In the genomic region with DNA sequence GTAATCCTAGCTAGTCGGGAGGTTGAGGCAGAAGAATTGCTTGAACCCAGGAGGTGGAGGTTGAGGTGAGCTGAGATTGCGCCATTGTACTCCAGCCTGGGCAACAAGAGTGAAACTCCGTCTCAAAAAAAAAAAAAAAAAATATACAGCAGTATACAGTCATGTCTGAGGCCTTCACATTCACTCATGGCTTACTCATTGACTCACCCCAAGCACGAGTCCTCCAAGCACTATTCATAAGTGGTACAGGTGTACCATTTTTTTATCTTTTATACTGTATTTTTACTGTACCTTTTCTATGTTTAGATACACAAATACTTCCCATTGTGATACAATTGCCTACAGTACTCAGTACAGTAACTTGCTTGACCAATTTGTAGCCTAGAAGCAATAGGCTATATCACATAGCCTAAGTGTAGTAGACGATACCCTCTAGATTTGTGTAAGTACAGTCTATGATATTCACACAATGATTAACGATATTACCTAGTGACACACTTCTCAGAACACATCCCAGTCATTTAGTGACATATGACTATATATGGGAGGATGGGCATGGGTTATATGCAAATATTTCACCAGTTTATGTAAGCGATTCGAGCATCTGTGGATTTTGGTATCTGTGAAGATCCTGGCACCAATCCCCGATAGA, we compare ENCODE assay signal across 22 cellular contexts. TPM values are rescaled to one million over a fixed set of nuclear protein-coding genes. Genes with fewer than 3 reads are reported as not detected.
DNase-seq lines count a peak whose midpoint lies in the region; ATAC-seq and TF ChIP-seq lines count a peak whose summit lies in the region.
"Had no signal": no experiment of that assay in that cellular context is flagged by ENCODE, and none has a peak within 500 bp of the region (broad histone marks: within the 10 kb centered on the region; RNA-seq: fewer than 3 reads in every experiment).

No MANE protein-coding gene starts in this region.

- intact Hi-C loops in activated CD8-positive, alpha-beta T cell treated with anti-CD3 and anti-CD28 coated beads for 36 hours (cut with micrococcal nuclease): no loop called here

- H2AFZ ChIP-seq in OCI-LY3 (ENCODE audit: low read depth, low read length) (no peak overlapping the region), GM23338 (no peak overlapping the region)
- H2AFZ ChIP-seq: neural progenitor cell had no signal

- peaks cover 22% of the 10 kb centered on the region for H3K36me3 ChIP-seq in OCI-LY3 (replicated peaks; ENCODE audit: low read depth, low read length)
- H3K36me3 ChIP-seq in GM23338 (ENCODE audit: insufficient read depth): peaks cover 3% of the 10 kb centered on the region; the same call in 1 of the 2 replicates
- H3K36me3 ChIP-seq: neural progenitor cell had no signal

- TF ChIP-seq CTCF in activated CD8-positive, alpha-beta T cell treated with anti-CD3 and anti-CD28 coated beads for 36 hours (IDR thresholded peaks at IDR 0.05): no peak
- TF ChIP-seq CTCF in HFFc6 (IDR thresholded peaks at IDR 0.05) (no peak), OCI-LY3 (IDR thresholded peaks at IDR 0.05; ENCODE audit: low read depth, low read length) (no peak), foreskin keratinocyte (conservative IDR thresholded peaks at IDR 0.05) (no peak), GM23338 (conservative IDR thresholded peaks at IDR 0.05; ENCODE audit: low read depth in 2 of 2) (no peak)

- H3K4me1 ChIP-seq in OCI-LY3 (ENCODE audit: low read length) (peaks cover 19% of the 10 kb centered on the region), foreskin keratinocyte (no peaks in the 10 kb centered on the region), GM23338 (ENCODE audit: insufficient read depth) (no peaks in the 10 kb centered on the region)
- H3K4me1 ChIP-seq: vagina had no signal

- CTCF ChIA-PET in activated CD8-positive, alpha-beta T cell treated with anti-CD3 and anti-CD28 coated beads for 36 hours (lab: Charles Lee): interaction anchor here (1.4 kb wide), 1 partner anchor 575 kb away, joined by 3 read pairs; no protein-coding TSS in a partner anchor
- CTCF ChIA-PET in activated CD8-positive, alpha-beta T cell treated with anti-CD3 and anti-CD28 coated beads, Interleukin-2, amount 10 ng/mL, durations not matched to agents 7 days and 5 days (lab: Charles Lee): no interaction called here

- H3K4me3 Mint-ChIP-seq in activated CD8-positive, alpha-beta T cell treated with anti-CD3 and anti-CD28 coated beads for 36 hours: no peak overlapping the region
- no peak overlapping the region for H3K4me3 Mint-ChIP-seq in activated CD8-positive, alpha-beta T cell treated with anti-CD3 and anti-CD28 coated beads, Interleukin-2, amount 10 ng/mL, durations not matched to agents 7 days and 5 days
- H3K4me3 Mint-ChIP-seq in HFFc6 (no peak overlapping the region), GM23338 (no peak overlapping the region)
- H3K4me3 Mint-ChIP-seq: activated CD4-positive, alpha-beta T cell treated with anti-CD3 and anti-CD28 coated beads, Interleukin-2, amount 10 ng/mL, durations not matched to agents 7 days and 5 days; activated naive CD4-positive, alpha-beta T cell treated with anti-CD3 and anti-CD28 coated beads for 36 hours; effector memory CD8-positive, alpha-beta T cell; neural progenitor cell had no signal

- H3K27me3 Mint-ChIP-seq in activated CD8-positive, alpha-beta T cell treated with anti-CD3 and anti-CD28 coated beads for 36 hours: peaks cover 2% of the 10 kb centered on the region
- H3K27me3 Mint-ChIP-seq in activated CD8-positive, alpha-beta T cell treated with anti-CD3 and anti-CD28 coated beads, Interleukin-2, amount 10 ng/mL, durations not matched to agents 7 days and 5 days (ENCODE audit: low read depth): no peaks in the 10 kb centered on the region
- H3K27me3 Mint-ChIP-seq in HFFc6 (ENCODE audit: insufficient read depth) (no peaks in the 10 kb centered on the region), GM23338 (ENCODE audit: insufficient read depth, low read depth, poor library complexity) (no peaks in the 10 kb centered on the region)
- H3K27me3 Mint-ChIP-seq: activated CD4-positive, alpha-beta T cell treated with anti-CD3 and anti-CD28 coated beads, Interleukin-2, amount 10 ng/mL, durations not matched to agents 7 days and 5 days; effector memory CD8-positive, alpha-beta T cell had no signal

- no peak overlapping the region for H3K9ac ChIP-seq in OCI-LY3 (ENCODE audit: low read length)
- H3K9ac ChIP-seq: BLaER1 treated with 17β-estradiol and CSF1 and Interleukin-3, amounts not matched to agents 10 nM and 100 nM; neural progenitor cell had no signal

- no peaks in the 10 kb centered on the region for H3K9me2 ChIP-seq in GM23338 (ENCODE audit: insufficient read depth)

- no peaks in the 10 kb centered on the region for H3K9me3 Mint-ChIP-seq in activated CD8-positive, alpha-beta T cell treated with anti-CD3 and anti-CD28 coated beads for 36 hours
- H3K9me3 Mint-ChIP-seq in activated CD8-positive, alpha-beta T cell treated with anti-CD3 and anti-CD28 coated beads, Interleukin-2, amount 10 ng/mL, durations not matched to agents 7 days and 5 days (ENCODE audit: insufficient read depth): no peaks in the 10 kb centered on the region
- H3K9me3 Mint-ChIP-seq in HFFc6: no peaks in the 10 kb centered on the region
- H3K9me3 Mint-ChIP-seq in GM23338: no peaks in the 10 kb centered on the region
- H3K9me3 Mint-ChIP-seq: activated CD4-positive, alpha-beta T cell treated with anti-CD3 and anti-CD28 coated beads, Interleukin-2, amount 10 ng/mL, durations not matched to agents 7 days and 5 days; activated naive CD4-positive, alpha-beta T cell treated with anti-CD3 and anti-CD28 coated beads for 36 hours; effector memory CD8-positive, alpha-beta T cell; neural progenitor cell had no signal

- POLR2A ChIA-PET in activated CD8-positive, alpha-beta T cell treated with anti-CD3 and anti-CD28 coated beads for 36 hours (lab: Charles Lee): interaction anchor here (1.2 to 1.9 kb wide), 2 partner anchors 12 to 282 kb away, joined by 3 to 5 read pairs; a partner anchor contains a TSS
- POLR2A ChIA-PET in activated CD8-positive, alpha-beta T cell treated with anti-CD3 and anti-CD28 coated beads, Interleukin-2, amount 10 ng/mL, durations not matched to agents 7 days and 5 days (lab: Charles Lee): interaction anchor here (2.7 kb wide), 1 partner anchor 12 kb away, joined by 15 read pairs; a partner anchor contains a TSS

- H3K36me3 Mint-ChIP-seq in activated CD8-positive, alpha-beta T cell treated with anti-CD3 and anti-CD28 coated beads for 36 hours (ENCODE audit: low read depth): peaks cover 21% of the 10 kb centered on the region
- H3K36me3 Mint-ChIP-seq in activated CD8-positive, alpha-beta T cell treated with anti-CD3 and anti-CD28 coated beads, Interleukin-2, amount 10 ng/mL, durations not matched to agents 7 days and 5 days (ENCODE audit: low read depth): peaks cover 24% of the 10 kb centered on the region
- H3K36me3 Mint-ChIP-seq in HFFc6 (ENCODE audit: low read depth) (no peaks in the 10 kb centered on the region), GM23338 (ENCODE audit: low read depth) (peaks cover 14% of the 10 kb centered on the region)
- H3K36me3 Mint-ChIP-seq: neural progenitor cell had no signal

- H3K4me2 ChIP-seq in OCI-LY3 (ENCODE audit: low read length) (peak overlapping the region; percentile 40), GM23338 (no peak overlapping the region)
- H3K4me2 ChIP-seq: neural progenitor cell had no signal

- H3K4me3 ChIP-seq in OCI-LY3 (ENCODE audit: low read length) (no peak overlapping the region), GM23338 (no peak overlapping the region)
- H3K4me3 ChIP-seq: BLaER1 treated with 17β-estradiol and CSF1 and Interleukin-3, amounts not matched to agents 10 nM and 100 nM; mucosa of descending colon; neural progenitor cell; vagina had no signal

- no peaks in the 10 kb centered on the region for H3F3A ChIP-seq in GM23338 (replicated peaks; ENCODE audit: low read depth)

- no peaks in the 10 kb centered on the region for H4K20me1 ChIP-seq in OCI-LY3 (ENCODE audit: insufficient read depth, low read length)
- no peaks in the 10 kb centered on the region for H4K20me1 ChIP-seq in GM23338 (replicated peaks; ENCODE audit: insufficient read depth)

- H3K79me2 ChIP-seq in OCI-LY3 (ENCODE audit: low read length): no peaks in the 10 kb centered on the region
- H3K79me2 ChIP-seq in GM23338 (replicated peaks; ENCODE audit: insufficient read depth): no peaks in the 10 kb centered on the region

- H3K9me3 ChIP-seq in OCI-LY3 (ENCODE audit: insufficient read depth, low read length): no peaks in the 10 kb centered on the region
- H3K9me3 ChIP-seq: BLaER1 treated with 17β-estradiol and CSF1 and Interleukin-3, amounts not matched to agents 10 nM and 100 nM; mucosa of descending colon; vagina had no signal

- DNase-seq in activated CD8-positive, alpha-beta T cell treated with anti-CD3 and anti-CD28 coated beads for 36 hours: no peak
- DNase-seq in activated CD8-positive, alpha-beta T cell treated with anti-CD3 and anti-CD28 coated beads, Interleukin-2, amount 10 ng/mL, durations not matched to agents 7 days and 5 days: no peak
- DNase-seq in HFFc6 (peak; percentile 36), foreskin keratinocyte (peak in 1 of 2 donors; percentile 76), GM23338 (ENCODE audit: low spot score) (no peak), NCI-H510A (lab: John Stamatoyannopoulos, UW) (no peak), NCI-H1436 treated with DMSO at 0.1 percent for 48 hours (lab: John Stamatoyannopoulos, UW) (no peak)
- DNase-seq: activated CD4-positive, alpha-beta T cell treated with anti-CD3 and anti-CD28 coated beads, Interleukin-2, amount 10 ng/mL, durations not matched to agents 7 days and 5 days; activated naive CD4-positive, alpha-beta T cell treated with anti-CD3 and anti-CD28 coated beads for 36 hours; aorta; effector memory CD8-positive, alpha-beta T cell; head of caudate nucleus; KBM-7; mucosa of descending colon; MV-4-11; NCI-H187 treated with DMSO at 0.1 percent for 48 hours; NK-92 treated with Interleukin-12 subunit alpha and Interleukin-12 subunit beta, amount 100 ng/mL, for 24 hours; substantia nigra had no signal

- peak; percentile 20 for ATAC-seq in activated CD8-positive, alpha-beta T cell treated with anti-CD3 and anti-CD28 coated beads for 36 hours
- ATAC-seq in activated CD8-positive, alpha-beta T cell treated with anti-CD3 and anti-CD28 coated beads, Interleukin-2, amount 10 ng/mL, durations not matched to agents 7 days and 5 days: no peak
- ATAC-seq in foreskin keratinocyte (peak; percentile 86), GM23338 (no peak)
- ATAC-seq: effector memory CD8-positive, alpha-beta T cell; mucosa of descending colon had no signal

- H3K27ac ChIP-seq in OCI-LY3 (ENCODE audit: low read length) (0 out of 2 replicates have a peak overlapping the region, but pooled peaks have one; percentile 20), foreskin keratinocyte (no peak overlapping the region), GM23338 (ENCODE audit: low read depth) (no peak overlapping the region)
- H3K27ac ChIP-seq: neural progenitor cell, vagina had no signal

- H3K27me3 ChIP-seq in OCI-LY3 (ENCODE audit: low read depth, low read length) (no peaks in the 10 kb centered on the region), foreskin keratinocyte (no peaks in the 10 kb centered on the region), GM23338 (ENCODE audit: insufficient read depth) (no peaks in the 10 kb centered on the region)
- H3K27me3 ChIP-seq: BLaER1 treated with 17β-estradiol and CSF1 and Interleukin-3, amounts not matched to agents 10 nM and 100 nM; neural progenitor cell; vagina had no signal

- H3K27ac Mint-ChIP-seq in activated CD8-positive, alpha-beta T cell treated with anti-CD3 and anti-CD28 coated beads for 36 hours: no peak overlapping the region
- no peak overlapping the region for H3K27ac Mint-ChIP-seq in activated CD8-positive, alpha-beta T cell treated with anti-CD3 and anti-CD28 coated beads, Interleukin-2, amount 10 ng/mL, durations not matched to agents 7 days and 5 days
- no peak overlapping the region for H3K27ac Mint-ChIP-seq in HFFc6
- H3K27ac Mint-ChIP-seq in GM23338: no peak overlapping the region
- H3K27ac Mint-ChIP-seq: activated CD4-positive, alpha-beta T cell treated with anti-CD3 and anti-CD28 coated beads, Interleukin-2, amount 10 ng/mL, durations not matched to agents 7 days and 5 days; activated naive CD4-positive, alpha-beta T cell treated with anti-CD3 and anti-CD28 coated beads for 36 hours; effector memory CD8-positive, alpha-beta T cell; neural progenitor cell had no signal

- H3K4me1 Mint-ChIP-seq in activated CD8-positive, alpha-beta T cell treated with anti-CD3 and anti-CD28 coated beads for 36 hours (ENCODE audit: low read depth): peaks cover 23% of the 10 kb centered on the region
- peaks cover 18% of the 10 kb centered on the region for H3K4me1 Mint-ChIP-seq in activated CD8-positive, alpha-beta T cell treated with anti-CD3 and anti-CD28 coated beads, Interleukin-2, amount 10 ng/mL, durations not matched to agents 7 days and 5 days (ENCODE audit: low read depth)
- H3K4me1 Mint-ChIP-seq in HFFc6 (ENCODE audit: low read depth): peaks cover 14% of the 10 kb centered on the region; the same call in 1 of the 2 replicates
- no peaks in the 10 kb centered on the region for H3K4me1 Mint-ChIP-seq in GM23338
- H3K4me1 Mint-ChIP-seq: neural progenitor cell had no signal

RNA-seq across cellular contexts. Expression of a gene that starts 12.2 kb away (rescaled TPM):
- 10 to 100 TPM; 33.6 to 34.1 TPM for total RNA-seq in activated CD8-positive, alpha-beta T cell treated with anti-CD3 and anti-CD28 coated beads for 36 hours
- 10 to 100 TPM; 35.9 to 39.1 TPM for total RNA-seq in activated CD8-positive, alpha-beta T cell treated with anti-CD3 and anti-CD28 coated beads, Interleukin-2, amount 10 ng/mL, durations not matched to agents 7 days and 5 days
- total RNA-seq in HFFc6 (2021; fragmentation: NEBNext Ultra II Directional; extraction: Animal tissue kit (Norgen Biotek cat#: 25700)): 10 to 100 TPM; 41.1 to 53.1 (median 45.5) TPM
- 41.8 and 44.9 TPM in 2 replicates for total RNA-seq in foreskin keratinocyte
- polyA plus RNA-seq in foreskin keratinocyte: 47.3 and 54.5 TPM in 2 replicates
- 7.1 and 10.7 TPM in 2 replicates for total RNA-seq in GM23338 (2014; rRNA removed; shearing (Covaris generic))
- 49.7 and 56.6 TPM in 2 replicates for polyA plus RNA-seq in GM23338 (2016; fragmentation: Nextera tagmentation; extraction: Ambion mirVana)

RNA-seq across cellular contexts. Expression of a gene that starts 51.4 kb away (rescaled TPM):
- total RNA-seq in activated CD8-positive, alpha-beta T cell treated with anti-CD3 and anti-CD28 coated beads for 36 hours: 10 to 100 TPM; 41.7 to 45.8 TPM
- 10 to 100 TPM; 60.5 to 61.6 TPM for total RNA-seq in activated CD8-positive, alpha-beta T cell treated with anti-CD3 and anti-CD28 coated beads, Interleukin-2, amount 10 ng/mL, durations not matched to agents 7 days and 5 days
- total RNA-seq in HFFc6 (2021; fragmentation: NEBNext Ultra II Directional; extraction: Animal tissue kit (Norgen Biotek cat#: 25700)): 100 to 1,000 TPM in 3 of 6 experiments, 10 to 100 TPM in 3; 92.3 to 112 (median 104) TPM
- total RNA-seq in foreskin keratinocyte: 67.4 and 90.6 TPM in 2 replicates
- polyA plus RNA-seq in foreskin keratinocyte (76.3 and 94.6 TPM in 2 replicates), GM23338 (2016; fragmentation: Nextera tagmentation; extraction: Ambion mirVana) (55.9 and 59.6 TPM in 2 replicates)
- total RNA-seq in GM23338 (2014; rRNA removed; shearing (Covaris generic)): 56.7 and 63.6 TPM in 2 replicates

Comparison
In these comparisons a context has a peak if more than half of its experiments do, and no peak if none do; other contexts are left out.
1. ATAC-seq: peak in activated CD8-positive, alpha-beta T cell treated with anti-CD3 and anti-CD28 coated beads for 36 hours (single experiment) and foreskin keratinocyte (single experiment); none in activated CD8-positive, alpha-beta T cell treated with anti-CD3 and anti-CD28 coated beads, Interleukin-2, amount 10 ng/mL, durations not matched to agents 7 days and 5 days (single experiment) and GM23338 (single experiment).